Comparison of ENCODE assay signal across 17 cellular contexts in genomic region chr16:57367111-57367752, GRCh38. TPM values are rescaled to one million over a fixed set of nuclear protein-coding genes. Genes with fewer than 3 reads are reported as not detected.
DNase-seq lines count a peak whose midpoint lies in the region; ATAC-seq, FAIRE-seq and TF ChIP-seq lines count a peak whose summit lies in the region.
"Had no signal": no experiment of that assay in that cellular context is flagged by ENCODE, and none has a peak within 500 bp of the region (broad histone marks: within the 10 kb centered on the region; RNA-seq: fewer than 3 reads in every experiment).

No MANE protein-coding gene starts in this region.

- H3K9me3 Mint-ChIP-seq in endothelial cell (ENCODE audit: unreplicated experiment), result no peaks in the 10 kb centered on the region
- H3K9me3 Mint-ChIP-seq: activated naive CD4-positive, alpha-beta T cell treated with anti-CD3 and anti-CD28 coated beads, Interleukin-2, amount 50 U/mL, for 72 hours; stimulated activated naive CD8-positive, alpha-beta T cell treated with anti-CD3 and anti-CD28 coated beads, Interleukin-15, amount 100 ng/mL, for 72 hours had no signal

- H3K4me1 ChIP-seq in body of pancreas (peaks cover 34% of the 10 kb centered on the region), HepG2 (ENCODE audit: insufficient read depth, low read length) (peaks cover 48% of the 10 kb centered on the region), neuronal stem cell (ENCODE audit: control insufficient read depth in 2 of 2, insufficient read depth in 1 of 2, low read depth in 1 of 2, low read length in 2 of 2) (peaks cover 7% of the 10 kb centered on the region in 2 donors)

- H3K4me3 Mint-ChIP-seq in endothelial cell (ENCODE audit: unreplicated experiment), result no peak overlapping the region
- H3K4me3 Mint-ChIP-seq: stimulated activated naive CD8-positive, alpha-beta T cell treated with anti-CD3 and anti-CD28 coated beads, Interleukin-15, amount 100 ng/mL, for 72 hours had no signal

- H3K18ac ChIP-seq in neuronal stem cell (ENCODE audit: low read length), result no peak overlapping the region

- TF ChIP-seq CTCF in AG10803 (conservative IDR thresholded peaks at IDR 0.05; ENCODE audit: low read length), result no peak
- no peak for TF ChIP-seq CTCF in body of pancreas (IDR thresholded peaks at IDR 0.05)
- TF ChIP-seq CTCF in HepG2 (CRISPR knock-in tag; IDR thresholded peaks at IDR 0.05), result no peak
- TF ChIP-seq CTCF in endothelial cell (IDR thresholded peaks at IDR 0.05; ENCODE audit: unreplicated experiment), result no peak

- H4K20me1 ChIP-seq in HepG2 (ENCODE audit: insufficient read depth, low read length), result no peaks in the 10 kb centered on the region

- CTCF ChIA-PET in HepG2 (lab: Yijun Ruan, JAX; ENCODE audit: low intra/inter-chr PET ratio, low total read pairs), result no interaction called here

- H3K14ac ChIP-seq in neuronal stem cell (ENCODE audit: low read length), result no peak overlapping the region

- no peak for TF ChIP-seq RAD21 in HepG2 (CRISPR knock-in tag; IDR thresholded peaks at IDR 0.05)

- no peak overlapping the region for H2AK5ac ChIP-seq in neuronal stem cell (ENCODE audit: low read depth, low read length)

- H2BK5ac ChIP-seq in neuronal stem cell (ENCODE audit: low read length), result no peak overlapping the region

- no peaks in the 10 kb centered on the region for H3K36me3 ChIP-seq in H7 (replicated peaks; ENCODE audit: control insufficient read depth, insufficient read depth, low read length)
- no peaks in the 10 kb centered on the region for H3K36me3 ChIP-seq in body of pancreas (replicated peaks in 1 of 2; ENCODE audit: insufficient read depth in 1 of 2, low read depth in 2 of 2)
- H3K36me3 ChIP-seq in HepG2 (replicated peaks in 1 of 2; ENCODE audit: control insufficient read depth in 1 of 2, insufficient read depth in 2 of 2, low read length in 2 of 2), result no peaks in the 10 kb centered on the region
- H3K36me3 ChIP-seq in neuronal stem cell (replicated peaks in 1 of 2; ENCODE audit: control insufficient read depth in 2 of 2, insufficient read depth in 2 of 2, low read length in 2 of 2), result no peaks in the 10 kb centered on the region
- H3K36me3 ChIP-seq: BE2C had no signal

- no peak overlapping the region for H2BK12ac ChIP-seq in neuronal stem cell (ENCODE audit: low read length)

- DNase-seq in AG10803 (ENCODE audit: low read depth) (peak; percentile 17), H7 (peak; percentile 5), body of pancreas (peak in 3 of 4 donors; percentile 41 to 65 (median 55)), HepG2 (ENCODE audit: low spot score) (no peak), HTR-8/SVneo (ENCODE audit: insufficient read length, low spot score) (no peak), DMS 273 treated with DMSO at 0.1 percent for 48 hours (lab: John Stamatoyannopoulos, UW) (no peak), neuronal stem cell (ENCODE audit: low spot score) (no peak), endothelial cell (ENCODE audit: low spot score) (no peak)
- DNase-seq: BE2C; GDM1; NCI-H1092; NCI-H510A; SIG-M5; stimulated activated naive CD8-positive, alpha-beta T cell treated with anti-CD3 and anti-CD28 coated beads, Interleukin-15, amount 100 ng/mL, for 72 hours had no signal

- no peak for FAIRE-seq in HepG2 (lab: Jason Lieb, UNC)
- FAIRE-seq in HTR-8/SVneo (lab: Jason Lieb, UNC), result no peak
- FAIRE-seq: islet of Langerhans had no signal

- in situ Hi-C loops in HepG2 (cut with HindIII; ENCODE audit: extremely low pct_ligation_motif_present, low pct_unique_long_range_greater_than_20kb), result no loop called here

- H3K27ac ChIP-seq in body of pancreas, result peak overlapping the region in 3 of 4 donors; percentile 44 to 72 (median 59)
- H3K27ac ChIP-seq in HepG2 (ENCODE audit: extremely low read length, insufficient read depth, low read length), result no peak overlapping the region
- H3K27ac ChIP-seq in neuronal stem cell (replicated peaks; ENCODE audit: low read length), result no peak overlapping the region

- no peak overlapping the region for H2AFZ ChIP-seq in HepG2 (ENCODE audit: low read length)
- H2AFZ ChIP-seq in neuronal stem cell (ENCODE audit: low read length), result no peak overlapping the region

- intact Hi-C loops in body of pancreas (cut with DNase I) (no loop called here), HepG2 (cut with micrococcal nuclease; ENCODE audit: unreplicated experiment) (no loop called here)

- POLR2A ChIA-PET in HepG2 (lab: Yijun Ruan, JAX), result interaction anchor here (1.2 kb wide), 1 partner anchor 62 kb away, joined by 3 read pairs; no protein-coding TSS in a partner anchor

- TF ChIP-seq POLR2A in body of pancreas (IDR thresholded peaks at IDR 0.05) (no peak), HepG2 (IDR thresholded peaks at IDR 0.05; ENCODE audit: insufficient read depth in 1 of 2, low read depth in 2 of 2, low read length in 2 of 2) (no peak)

- no peak overlapping the region for H3K4ac ChIP-seq in neuronal stem cell (ENCODE audit: low read length)

- no peak overlapping the region for H3K4me3 ChIP-seq in AG10803 (ENCODE audit: low read length)
- H3K4me3 ChIP-seq in H7 (ENCODE audit: insufficient read depth, low read depth, low read length), result no peak overlapping the region
- H3K4me3 ChIP-seq in body of pancreas, result no peak overlapping the region
- H3K4me3 ChIP-seq in HepG2 (replicated peaks in 1 of 3; ENCODE audit: insufficient read depth in 1 of 3, low read depth in 2 of 3, low read length in 3 of 3), result no peak overlapping the region
- no peak overlapping the region for H3K4me3 ChIP-seq in neuronal stem cell (ENCODE audit: low read length in 2 of 2)

- TF ChIP-seq EP300 in HepG2 (IDR thresholded peaks at IDR 0.05; ENCODE audit: low read depth in 2 of 2, low read length in 2 of 2), result no peak
- no peak for TF ChIP-seq EP300 in HepG2 (CRISPR knock-in tag; IDR thresholded peaks at IDR 0.05; ENCODE audit: borderline replicate concordance)

- H3K79me2 ChIP-seq in HepG2 (ENCODE audit: insufficient read depth, low read length), result no peaks in the 10 kb centered on the region

- no peak overlapping the region for H2BK15ac ChIP-seq in neuronal stem cell (ENCODE audit: low read length)

- ATAC-seq in body of pancreas, result peak; percentile 78
- no peak for ATAC-seq in HepG2
- ATAC-seq: activated naive CD4-positive, alpha-beta T cell treated with anti-CD3 and anti-CD28 coated beads, Interleukin-2, amount 50 U/mL, for 72 hours; stimulated activated naive CD8-positive, alpha-beta T cell treated with anti-CD3 and anti-CD28 coated beads, Interleukin-15, amount 100 ng/mL, for 72 hours had no signal

- no TSS peak for BruUV-seq in HepG2 (replicated peaks; lab: Mats Ljungman, UMichigan)

- no peak overlapping the region for H3K27ac Mint-ChIP-seq in endothelial cell (ENCODE audit: unreplicated experiment)
- H3K27ac Mint-ChIP-seq: activated naive CD4-positive, alpha-beta T cell treated with anti-CD3 and anti-CD28 coated beads, Interleukin-2, amount 50 U/mL, for 72 hours; stimulated activated naive CD8-positive, alpha-beta T cell treated with anti-CD3 and anti-CD28 coated beads, Interleukin-15, amount 100 ng/mL, for 72 hours had no signal

- H4K8ac ChIP-seq in neuronal stem cell (ENCODE audit: low read depth, low read length), result no peak overlapping the region

- peaks cover 6% of the 10 kb centered on the region for H3K27me3 Mint-ChIP-seq in endothelial cell (ENCODE audit: unreplicated experiment)

- H3K9ac ChIP-seq in HepG2 (ENCODE audit: insufficient read depth, low read depth, low read length) (no peak overlapping the region), neuronal stem cell (ENCODE audit: low read depth, low read length, poor library complexity) (no peak overlapping the region)

- peaks cover 16% of the 10 kb centered on the region for H3K4me1 Mint-ChIP-seq in endothelial cell (ENCODE audit: unreplicated experiment)
- H3K4me1 Mint-ChIP-seq: stimulated activated naive CD8-positive, alpha-beta T cell treated with anti-CD3 and anti-CD28 coated beads, Interleukin-15, amount 100 ng/mL, for 72 hours had no signal

- no peaks in the 10 kb centered on the region for H3K27me3 ChIP-seq in H7 (ENCODE audit: control insufficient read depth, insufficient read depth, low read length)
- H3K27me3 ChIP-seq in body of pancreas, result no peaks in the 10 kb centered on the region
- H3K27me3 ChIP-seq in HepG2 (ENCODE audit: control insufficient read depth in 1 of 2, insufficient read depth in 2 of 2, low read length in 2 of 2), result peaks cover 2 to 30% of the 10 kb centered on the region in 2 experiments; a peak in 3 of 5 replicates
- peaks cover 0 to 25% (median 0%) of the 10 kb centered on the region in 3 experiments for H3K27me3 ChIP-seq in neuronal stem cell (ENCODE audit: control insufficient read depth in 3 of 3, insufficient read depth in 3 of 3, low read depth in 1 of 3, low read length in 3 of 3)
- H3K27me3 ChIP-seq: BE2C had no signal

- H3K4me2 ChIP-seq in HepG2 (ENCODE audit: low read depth, low read length) (no peak overlapping the region), neuronal stem cell (ENCODE audit: insufficient read depth, low read length, poor library complexity, severe bottlenecking) (no peak overlapping the region)

- 47 to 58% methylated on average over 7 of the region's 7 CpGs for WGBS in body of pancreas, 2 donors
- WGBS in HepG2 (ENCODE audit: low lambda C conversion rate), result 41% methylated on average over 7 of the region's 7 CpGs
- no CpG with 5 or more reads among the region's 7 CpGs for WGBS in neuronal stem cell (ENCODE audit: extremely low coverage in 2 of 2, insufficient read length in 2 of 2, insufficient replicate concordance in 1 of 2), 2 donors

- no peak overlapping the region for H3K23ac ChIP-seq in neuronal stem cell (ENCODE audit: low read depth, low read length, poor library complexity)

- H4K91ac ChIP-seq in neuronal stem cell (ENCODE audit: low read depth, low read length, poor library complexity), result no peak overlapping the region

- H3K9me3 ChIP-seq in body of pancreas (no peaks in the 10 kb centered on the region), HepG2 (ENCODE audit: low read length) (no peaks in the 10 kb centered on the region), neuronal stem cell (replicated peaks in 1 of 2; ENCODE audit: control insufficient read depth in 2 of 2, insufficient read depth in 1 of 2, low read depth in 1 of 2, low read length in 2 of 2) (no peaks in the 10 kb centered on the region)
- H3K9me3 ChIP-seq: BE2C had no signal

- H2BK120ac ChIP-seq in neuronal stem cell (ENCODE audit: low read depth, low read length), result no peak overlapping the region

- no peaks in the 10 kb centered on the region for H3K36me3 Mint-ChIP-seq in endothelial cell (ENCODE audit: low read depth, unreplicated experiment)
- H3K36me3 Mint-ChIP-seq: activated naive CD4-positive, alpha-beta T cell treated with anti-CD3 and anti-CD28 coated beads, Interleukin-2, amount 50 U/mL, for 72 hours had no signal

- no peaks in the 10 kb centered on the region for H3K79me1 ChIP-seq in neuronal stem cell (ENCODE audit: low read depth, low read length)

RNA-seq across cellular contexts. Expression of gene CX3CL1, which starts 5.1 kb away (rescaled TPM):
- 0.67 and 2.1 TPM in 2 replicates for total RNA-seq in H7 (2014; rRNA removed; shearing (Covaris generic))
- total RNA-seq in body of pancreas (10 to 100 TPM; 14.5 to 19.1 TPM), HepG2 (2016; rRNA removed; fragmentation: Illumina TruSeq; extraction: Trizol) (23.4 and 57.3 TPM in 2 replicates), endothelial cell (ENCODE audit: unreplicated experiment) (9.2 TPM)
- 7.3 and 8.2 TPM in 2 replicates for total RNA-seq in HepG2 (2016; cell fraction: cytosol; rRNA removed; fragmentation: Illumina TruSeq; extraction: Trizol; ENCODE audit: low read depth)
- 21.6 and 59.9 TPM in 2 replicates for total RNA-seq in HepG2 (2016; cell fraction: insoluble cytoplasmic fraction; rRNA removed; fragmentation: Illumina TruSeq; extraction: Trizol)
- 22.2 and 22.7 TPM in 2 replicates for total RNA-seq in HepG2 (2016; cell fraction: membrane; rRNA removed; fragmentation: Illumina TruSeq; extraction: Trizol)
- 62.3 and 70.4 TPM in 2 replicates for total RNA-seq in HepG2 (2016; cell fraction: nucleus; rRNA removed; fragmentation: Illumina TruSeq; extraction: Trizol)
- 60.8 and 96.8 TPM in 2 replicates for polyA plus RNA-seq in HepG2 (2011; rRNA removed)
- polyA plus RNA-seq in HepG2 (2011; cell fraction: cytosol; rRNA removed), result 56.4 and 56.5 TPM in 2 replicates
- polyA plus RNA-seq in HepG2 (2011; cell fraction: nucleus; rRNA removed), result 79.9 and 86.1 TPM in 2 replicates
- 41.7 and 72.2 TPM in 2 replicates for polyA plus RNA-seq in HepG2 (2012)
- polyA plus RNA-seq in HepG2 (2016; cell fraction: cytosol; fragmentation: Illumina TruSeq; extraction: Trizol; ENCODE audit: low read depth), result 7.2 and 7.4 TPM in 2 replicates
- 27.9 and 36.9 TPM in 2 replicates for polyA plus RNA-seq in HepG2 (2016; cell fraction: insoluble cytoplasmic fraction; fragmentation: Illumina TruSeq; extraction: Trizol; ENCODE audit: low read depth)
- 15.0 and 15.2 TPM in 2 replicates for polyA plus RNA-seq in HepG2 (2016; cell fraction: membrane; fragmentation: Illumina TruSeq; extraction: Trizol; ENCODE audit: low read depth)
- polyA plus RNA-seq in HepG2 (2016; cell fraction: nucleus; fragmentation: Illumina TruSeq; extraction: Trizol; ENCODE audit: insufficient read depth, low read depth), result 134 and 147 TPM in 2 replicates
- 0.19 and 92.7 TPM in 2 replicates for polyA minus RNA-seq in HepG2 (2011; rRNA and poly(A)+ RNA removed; ENCODE audit: low replicate concordance)
- 36.8 and 44.2 TPM in 2 replicates for polyA minus RNA-seq in HepG2 (2011; cell fraction: cytosol; rRNA and poly(A)+ RNA removed)
- 38.0 and 38.2 TPM in 2 replicates for polyA minus RNA-seq in HepG2 (2011; cell fraction: nucleus; rRNA and poly(A)+ RNA removed)
- polyA plus RNA-seq in neuronal stem cell (2013, experiment 1 of 2), result 3.6 TPM
- 3.7 TPM for polyA plus RNA-seq in neuronal stem cell (2013, experiment 2 of 2)
- total RNA-seq: fibroblast of lung had no signal
- polyA plus RNA-seq: fibroblast of lung had no signal

RNA-seq across cellular contexts. Expression of gene CCL22, which starts 8.6 kb away (rescaled TPM):
- not detected in 2 replicates for total RNA-seq in H7 (2014; rRNA removed; shearing (Covaris generic))
- total RNA-seq in body of pancreas, result not detected
- total RNA-seq in HepG2 (2016; rRNA removed; fragmentation: Illumina TruSeq; extraction: Trizol), result 0.06 TPM in 1 of 2 replicates, not detected in the other
- total RNA-seq in HepG2 (2016; cell fraction: cytosol; rRNA removed; fragmentation: Illumina TruSeq; extraction: Trizol; ENCODE audit: low read depth), result not detected in 2 replicates
- 0.06 and 0.09 TPM in 2 replicates for total RNA-seq in HepG2 (2016; cell fraction: insoluble cytoplasmic fraction; rRNA removed; fragmentation: Illumina TruSeq; extraction: Trizol)
- not detected in 2 replicates for total RNA-seq in HepG2 (2016; cell fraction: membrane; rRNA removed; fragmentation: Illumina TruSeq; extraction: Trizol)
- total RNA-seq in HepG2 (2016; cell fraction: nucleus; rRNA removed; fragmentation: Illumina TruSeq; extraction: Trizol), result 0.16 TPM in 1 of 2 replicates, not detected in the other
- 0.04 TPM in 1 of 2 replicates, not detected in the other for polyA plus RNA-seq in HepG2 (2011; rRNA removed)
- polyA plus RNA-seq in HepG2 (2011; cell fraction: cytosol; rRNA removed), result 0.01 and 0.04 TPM in 2 replicates
- polyA plus RNA-seq in HepG2 (2011; cell fraction: nucleus; rRNA removed), result 0.03 TPM in 1 of 2 replicates, not detected in the other
- 0.04 TPM in 1 of 2 replicates, not detected in the other for polyA plus RNA-seq in HepG2 (2012)
- 0.05 TPM in 1 of 2 replicates, not detected in the other for polyA plus RNA-seq in HepG2 (2016; cell fraction: cytosol; fragmentation: Illumina TruSeq; extraction: Trizol; ENCODE audit: low read depth)
- polyA plus RNA-seq in HepG2 (2016; cell fraction: insoluble cytoplasmic fraction; fragmentation: Illumina TruSeq; extraction: Trizol; ENCODE audit: low read depth), result 0.17 TPM in 1 of 2 replicates, not detected in the other
- 0.06 TPM in 1 of 2 replicates, not detected in the other for polyA plus RNA-seq in HepG2 (2016; cell fraction: membrane; fragmentation: Illumina TruSeq; extraction: Trizol; ENCODE audit: low read depth)
- polyA plus RNA-seq in HepG2 (2016; cell fraction: nucleus; fragmentation: Illumina TruSeq; extraction: Trizol; ENCODE audit: insufficient read depth, low read depth), result 0.25 TPM in 1 of 2 replicates, not detected in the other
- 0.07 TPM in 1 of 2 replicates, not detected in the other for polyA minus RNA-seq in HepG2 (2011; rRNA and poly(A)+ RNA removed; ENCODE audit: low replicate concordance)
- not detected in 2 replicates for polyA minus RNA-seq in HepG2 (2011; cell fraction: cytosol; rRNA and poly(A)+ RNA removed)
- polyA minus RNA-seq in HepG2 (2011; cell fraction: nucleus; rRNA and poly(A)+ RNA removed), result not detected in 2 replicates
- polyA plus RNA-seq in neuronal stem cell (2013, experiment 1 of 2), result not detected
- not detected for polyA plus RNA-seq in neuronal stem cell (2013, experiment 2 of 2)
- total RNA-seq in endothelial cell (ENCODE audit: unreplicated experiment), result not detected
- total RNA-seq: fibroblast of lung had no signal
- polyA plus RNA-seq: fibroblast of lung had no signal

RNA-seq across cellular contexts. Expression of gene CCL17, which starts 37.3 kb away (rescaled TPM):
- total RNA-seq in H7 (2014; rRNA removed; shearing (Covaris generic)), result not detected in 2 replicates
- total RNA-seq in body of pancreas, result not detected
- total RNA-seq in HepG2 (2016; rRNA removed; fragmentation: Illumina TruSeq; extraction: Trizol), result not detected in 2 replicates
- not detected in 2 replicates for total RNA-seq in HepG2 (2016; cell fraction: cytosol; rRNA removed; fragmentation: Illumina TruSeq; extraction: Trizol; ENCODE audit: low read depth)
- not detected in 2 replicates for total RNA-seq in HepG2 (2016; cell fraction: insoluble cytoplasmic fraction; rRNA removed; fragmentation: Illumina TruSeq; extraction: Trizol)
- not detected in 2 replicates for total RNA-seq in HepG2 (2016; cell fraction: membrane; rRNA removed; fragmentation: Illumina TruSeq; extraction: Trizol)
- total RNA-seq in HepG2 (2016; cell fraction: nucleus; rRNA removed; fragmentation: Illumina TruSeq; extraction: Trizol), result not detected in 2 replicates
- not detected in 2 replicates for polyA plus RNA-seq in HepG2 (2011; rRNA removed)
- polyA plus RNA-seq in HepG2 (2011; cell fraction: cytosol; rRNA removed), result not detected in 2 replicates
- not detected in 2 replicates for polyA plus RNA-seq in HepG2 (2011; cell fraction: nucleus; rRNA removed)
- not detected in 2 replicates for polyA plus RNA-seq in HepG2 (2012)
- polyA plus RNA-seq in HepG2 (2016; cell fraction: cytosol; fragmentation: Illumina TruSeq; extraction: Trizol; ENCODE audit: low read depth), result not detected in 2 replicates
- polyA plus RNA-seq in HepG2 (2016; cell fraction: insoluble cytoplasmic fraction; fragmentation: Illumina TruSeq; extraction: Trizol; ENCODE audit: low read depth), result not detected in 2 replicates
- not detected in 2 replicates for polyA plus RNA-seq in HepG2 (2016; cell fraction: membrane; fragmentation: Illumina TruSeq; extraction: Trizol; ENCODE audit: low read depth)
- not detected in 2 replicates for polyA plus RNA-seq in HepG2 (2016; cell fraction: nucleus; fragmentation: Illumina TruSeq; extraction: Trizol; ENCODE audit: insufficient read depth, low read depth)
- not detected in 2 replicates for polyA minus RNA-seq in HepG2 (2011; rRNA and poly(A)+ RNA removed; ENCODE audit: low replicate concordance)
- polyA minus RNA-seq in HepG2 (2011; cell fraction: cytosol; rRNA and poly(A)+ RNA removed), result not detected in 2 replicates
- not detected in 2 replicates for polyA minus RNA-seq in HepG2 (2011; cell fraction: nucleus; rRNA and poly(A)+ RNA removed)
- polyA plus RNA-seq in neuronal stem cell (2013, experiment 1 of 2), result not detected
- polyA plus RNA-seq in neuronal stem cell (2013, experiment 2 of 2), result not detected
- not detected for total RNA-seq in endothelial cell (ENCODE audit: unreplicated experiment)
- total RNA-seq: activated naive CD4-positive, alpha-beta T cell treated with anti-CD3 and anti-CD28 coated beads, Interleukin-2, amount 50 U/mL, for 72 hours; fibroblast of lung had no signal
- polyA plus RNA-seq: fibroblast of lung had no signal

Comparison
In these comparisons a context has a peak if more than half of its experiments do, and no peak if none do; other contexts are left out.
1. DNase-seq: peak in AG10803 (single experiment), H7 (single experiment) and body of pancreas (3 of 4); none in HepG2 (single experiment), HTR-8/SVneo (single experiment), DMS 273 treated with DMSO at 0.1 percent for 48 hours (single experiment), neuronal stem cell (single experiment) and endothelial cell (single experiment).
2. H3K27ac ChIP-seq: peak in body of pancreas (3 of 4); none in HepG2 (single experiment) and neuronal stem cell (single experiment).